In genomic region chr2:84840306-84840705, GRCh38 we compare ENCODE assay signal across 16 cellular contexts. TPM values are rescaled to one million over a fixed set of nuclear protein-coding genes. Genes with fewer than 3 reads are reported as not detected.
DNase-seq lines count a peak whose midpoint lies in the region; ATAC-seq, FAIRE-seq and TF ChIP-seq lines count a peak whose summit lies in the region.
"Had no signal": no experiment of that assay in that cellular context is flagged by ENCODE, and none has a peak within 500 bp of the region (broad histone marks: within the 10 kb centered on the region; RNA-seq: fewer than 3 reads in every experiment).

No MANE protein-coding gene starts in this region.

- ATAC-seq in natural killer cell treated with Interleukin-12 subunit alpha and Interleukin-12 subunit beta and Interleukin-15 and Interleukin-18, amount 100 ng/mL, for 72 hours, result no peak
- no peak for ATAC-seq in natural killer cell
- no peak for ATAC-seq in effector memory CD8-positive, alpha-beta T cell (replicated peaks)
- ATAC-seq in psoas muscle, result no peak

- peak overlapping the region in 1 of 2 donors; percentile 53 for H3K27ac Mint-ChIP-seq in natural killer cell treated with Interleukin-12 subunit alpha and Interleukin-12 subunit beta and Interleukin-15 and Interleukin-18, amount 100 ng/mL, for 72 hours
- H3K27ac Mint-ChIP-seq in natural killer cell (no peak overlapping the region), chondrocyte (ENCODE audit: unreplicated experiment) (no peak overlapping the region)
- H3K27ac Mint-ChIP-seq in effector memory CD8-positive, alpha-beta T cell, result peak overlapping the region; percentile 87

- intact Hi-C loops in natural killer cell (cut with micrococcal nuclease), result no loop called here
- intact Hi-C loops in psoas muscle (cut with DNase I), result no loop called here

- no peaks in the 10 kb centered on the region for H3K27me3 ChIP-seq in psoas muscle (ENCODE audit: insufficient read depth in 3 of 3, low read length in 2 of 3)
- H3K27me3 ChIP-seq: SJSA1 had no signal

- no peaks in the 10 kb centered on the region for H3K36me3 ChIP-seq in psoas muscle (ENCODE audit: insufficient read depth in 1 of 2, low read depth in 1 of 2)
- H3K36me3 ChIP-seq: SJSA1 had no signal

- no peak for FAIRE-seq in GM12891 (lab: Jason Lieb, UNC)

- TF ChIP-seq CTCF in natural killer cell (IDR thresholded peaks at IDR 0.05) (no peak), psoas muscle (IDR thresholded peaks at IDR 0.05) (no peak), chondrocyte (IDR thresholded peaks at IDR 0.05) (no peak)

- H3K36me3 Mint-ChIP-seq in natural killer cell treated with Interleukin-12 subunit alpha and Interleukin-12 subunit beta and Interleukin-15 and Interleukin-18, amount 100 ng/mL, for 72 hours, result peaks cover 19% of the 10 kb centered on the region
- peaks cover 10% of the 10 kb centered on the region for H3K36me3 Mint-ChIP-seq in natural killer cell
- H3K36me3 Mint-ChIP-seq in effector memory CD8-positive, alpha-beta T cell (ENCODE audit: insufficient read depth), result peaks cover 11% of the 10 kb centered on the region
- peaks cover 5% of the 10 kb centered on the region for H3K36me3 Mint-ChIP-seq in chondrocyte (ENCODE audit: low read depth)

- WGBS in psoas muscle, 3 donors, result 46 to 58% (median 57%) methylated on average over 3 of the region's 3 CpGs

- H3K9me3 Mint-ChIP-seq in natural killer cell treated with Interleukin-12 subunit alpha and Interleukin-12 subunit beta and Interleukin-15 and Interleukin-18, amount 100 ng/mL, for 72 hours, result peaks cover 3% of the 10 kb centered on the region
- peaks cover 2 to 3% of the 10 kb centered on the region in 2 donors for H3K9me3 Mint-ChIP-seq in natural killer cell
- peaks cover 0 to 14% of the 10 kb centered on the region in 2 donors for H3K9me3 Mint-ChIP-seq in effector memory CD8-positive, alpha-beta T cell
- peaks cover 9% of the 10 kb centered on the region for H3K9me3 Mint-ChIP-seq in chondrocyte (ENCODE audit: low read depth)

- DNase-seq in natural killer cell treated with Interleukin-12 subunit alpha and Interleukin-12 subunit beta and Interleukin-15 and Interleukin-18, amount 100 ng/mL, for 72 hours (ENCODE audit: low spot score), result no peak
- DNase-seq in natural killer cell (no peak), SK-MEL-5 (ENCODE audit: low read depth, low spot score) (peak; percentile 32), GM12891 (ENCODE audit: insufficient read length, low spot score) (no peak), psoas muscle (no peak), NOMO-1 (lab: John Stamatoyannopoulos, UW; ENCODE audit: unreplicated experiment in 2 of 2) (no peak), chondrocyte (ENCODE audit: low spot score) (no peak)
- DNase-seq in effector memory CD8-positive, alpha-beta T cell, result no peak
- DNase-seq: activated CD4-positive, alpha-beta T cell treated with anti-CD3 and anti-CD28 coated beads, Interleukin-2, amount 50 U/mL, for 1 hour; aorta; GOT3; NCI-H1436 treated with DMSO at 0.1 percent for 48 hours; NCI-H748 treated with DMSO at 0.1 percent for 48 hours; stimulated activated CD8-positive, alpha-beta memory T cell treated with anti-CD3 and anti-CD28 coated beads, Interleukin-4, amount 100 ng/mL, for 48 hours had no signal

- TF ChIP-seq POLR2A in GM12891 (IDR thresholded peaks at IDR 0.05; ENCODE audit: low read depth, low read length), result no peak

- no peaks in the 10 kb centered on the region for H3K4me1 ChIP-seq in psoas muscle

- H3K27me3 Mint-ChIP-seq in natural killer cell treated with Interleukin-12 subunit alpha and Interleukin-12 subunit beta and Interleukin-15 and Interleukin-18, amount 100 ng/mL, for 72 hours, result peaks cover 0 to 5% of the 10 kb centered on the region in 2 donors
- H3K27me3 Mint-ChIP-seq in natural killer cell (ENCODE audit: low read depth in 2 of 2), result no peaks in the 10 kb centered on the region
- H3K27me3 Mint-ChIP-seq in effector memory CD8-positive, alpha-beta T cell, result no peaks in the 10 kb centered on the region
- H3K27me3 Mint-ChIP-seq in chondrocyte (ENCODE audit: low read depth), result peaks cover 6% of the 10 kb centered on the region

- in situ Hi-C loops in SK-MEL-5 (cut with HindIII; ENCODE audit: low pct_unique_long_range_greater_than_20kb, low sequenced_read_pairs), result loop anchor here (10.0 kb wide), 1 partner anchor 56 kb away; no protein-coding TSS in a partner anchor

- peaks cover 7% of the 10 kb centered on the region for H3K9me3 ChIP-seq in psoas muscle
- H3K9me3 ChIP-seq: SJSA1 had no signal

- H3K27ac ChIP-seq in psoas muscle, result no peak overlapping the region
- H3K27ac ChIP-seq: SJSA1 had no signal

- peaks cover 16 to 26% of the 10 kb centered on the region in 2 donors for H3K4me1 Mint-ChIP-seq in natural killer cell treated with Interleukin-12 subunit alpha and Interleukin-12 subunit beta and Interleukin-15 and Interleukin-18, amount 100 ng/mL, for 72 hours (ENCODE audit: low read depth in 2 of 2)
- H3K4me1 Mint-ChIP-seq in natural killer cell (peaks cover 20 to 26% of the 10 kb centered on the region in 2 donors), chondrocyte (ENCODE audit: low read depth) (peaks cover 27% of the 10 kb centered on the region)
- peaks cover 53 to 63% of the 10 kb centered on the region in 2 donors for H3K4me1 Mint-ChIP-seq in effector memory CD8-positive, alpha-beta T cell (ENCODE audit: low read depth in 2 of 2)

- no peak overlapping the region for H3K4me3 ChIP-seq in psoas muscle
- H3K4me3 ChIP-seq: SJSA1 had no signal

- peak overlapping the region; percentile 2 for H3K4me3 Mint-ChIP-seq in natural killer cell treated with Interleukin-12 subunit alpha and Interleukin-12 subunit beta and Interleukin-15 and Interleukin-18, amount 100 ng/mL, for 72 hours
- no peak overlapping the region for H3K4me3 Mint-ChIP-seq in natural killer cell
- peak overlapping the region; percentile 23 to 36 for H3K4me3 Mint-ChIP-seq in effector memory CD8-positive, alpha-beta T cell
- no peak overlapping the region for H3K4me3 Mint-ChIP-seq in chondrocyte (ENCODE audit: unreplicated experiment)
- H3K4me3 Mint-ChIP-seq: neural crest cell had no signal

TF ChIP-seq in GM12891, 5 proteins besides CTCF, POLR2A, EP300 and RAD21:
- TF ChIP-seq TAF1 (IDR thresholded peaks at IDR 0.05; ENCODE audit: low read depth, low read length), result no peak
- no peak for TF ChIP-seq SPI1 (IDR thresholded peaks at IDR 0.05; ENCODE audit: low read depth, low read length)
- TF ChIP-seq PAX5 (IDR thresholded peaks at IDR 0.05; ENCODE audit: insufficient read depth, low read length, severe bottlenecking), result no peak
- TF ChIP-seq POLR2AphosphoS5 (IDR thresholded peaks at IDR 0.05; ENCODE audit: low read depth, low read length), result no peak
- TF ChIP-seq POU2F2 (IDR thresholded peaks at IDR 0.05; ENCODE audit: low read depth, low read length), result no peak

RNA-seq across cellular contexts. Expression of gene TRABD2A, which starts 40.6 kb away (rescaled TPM):
- 10 to 100 TPM in 1 of 2 donors, 1 to 10 TPM in 1; 6.6 to 18.3 TPM for total RNA-seq in natural killer cell treated with Interleukin-12 subunit alpha and Interleukin-12 subunit beta and Interleukin-15 and Interleukin-18, amount 100 ng/mL, for 72 hours
- 1 to 10 TPM; 1.4 to 6.3 (median 6.3) TPM for total RNA-seq in natural killer cell
- total RNA-seq in SK-MEL-5 (2014; rRNA removed; shearing (Covaris generic)), result 0.98 and 2.9 TPM in 2 replicates
- 0.37 and 0.87 TPM in 2 replicates for polyA plus RNA-seq in SK-MEL-5 (2015; cell fraction: cytosol; rRNA removed)
- polyA plus RNA-seq in SK-MEL-5 (2015; cell fraction: nucleus; rRNA removed), result 0.18 and 2.4 TPM in 2 replicates
- polyA plus RNA-seq in GM12891 (2012; ENCODE audit: low read depth, missing spikeins), result 0.09 TPM
- under 1 TPM; 0.32 to 0.74 (median 0.47) TPM for total RNA-seq in psoas muscle
- polyA plus RNA-seq in psoas muscle, result under 1 TPM; 0.27 to 0.47 (median 0.35) TPM
- 0.37 to 1.2 TPM (median 0.82 TPM) in 3 replicates for total RNA-seq in chondrocyte

Comparison
In these comparisons a context has a peak if more than half of its experiments do, and no peak if none do; other contexts are left out.
1. H3K4me3 Mint-ChIP-seq: peak in natural killer cell treated with Interleukin-12 subunit alpha and Interleukin-12 subunit beta and Interleukin-15 and Interleukin-18, amount 100 ng/mL, for 72 hours (single experiment) and effector memory CD8-positive, alpha-beta T cell (2 of 2); none in natural killer cell (single experiment) and chondrocyte (single experiment).
2. H3K27ac Mint-ChIP-seq: peak in effector memory CD8-positive, alpha-beta T cell (2 of 2); none in natural killer cell (0 of 2) and chondrocyte (single experiment).